In genomic region chr7:42454006-42454405, GRCh38 we compare ENCODE assay signal across 27 cellular contexts.
DNase-seq lines count a peak whose midpoint lies in the region; ATAC-seq and TF ChIP-seq lines count a peak whose summit lies in the region.
"Had no signal": no experiment of that assay in that cellular context is flagged by ENCODE, and none has a peak within 500 bp of the region (broad histone marks: within the 10 kb centered on the region; RNA-seq: fewer than 3 reads in every experiment).

No MANE protein-coding gene starts in this region.

- H3K36me3 Mint-ChIP-seq in osteocyte (ENCODE audit: unreplicated experiment) = peaks cover 2% of the 10 kb centered on the region
- H3K36me3 Mint-ChIP-seq: activated naive CD4-positive, alpha-beta T cell treated with anti-CD3 and anti-CD28 coated beads, Interleukin-2, amount 10 ng/mL, durations not matched to agents 7 days and 5 days; naive thymus-derived CD4-positive, alpha-beta T cell had no signal

- DNase-seq in AG08395 (ENCODE audit: low spot score) (peak; percentile 26), NCI-H82 (lab: John Stamatoyannopoulos, UW) (peak; percentile 87), fibroblast of gingiva (ENCODE audit: low read depth) (peak; percentile 6), osteocyte (ENCODE audit: extremely low spot score, unreplicated experiment) (no peak), DMS 273 treated with DMSO at 0.1 percent for 48 hours (lab: John Stamatoyannopoulos, UW) (no peak), GDM1 (lab: John Stamatoyannopoulos, UW) (no peak)
- no peak for DNase-seq in central memory CD4-positive, alpha-beta T cell
- DNase-seq: activated CD4-positive, alpha-beta T cell treated with anti-CD3 and anti-CD28 coated beads for 48 hours; activated naive CD4-positive, alpha-beta T cell treated with anti-CD3 and anti-CD28 coated beads, Interleukin-2, amount 10 ng/mL, durations not matched to agents 7 days and 5 days; activated T-cell treated with anti-CD3 and anti-CD28 coated beads, Interleukin-2, amount 50 U/mL, for 4 hours; Calu3; dermis blood vessel endothelial cell; heart right ventricle; IMR-90; left cardiac atrium; mesendoderm; naive thymus-derived CD4-positive, alpha-beta T cell; NCI-H1092; NCI-H187 treated with DMSO at 0.1 percent for 48 hours; NCI-H345; NCI-H774; pancreas; stimulated activated CD8-positive, alpha-beta memory T cell treated with anti-CD3 and anti-CD28 coated beads, Interleukin-4, amount 100 ng/mL, for 48 hours; T-helper 2 cell; trophoblast cell had no signal

- no peak overlapping the region for H3K4me3 Mint-ChIP-seq in osteocyte (ENCODE audit: unreplicated experiment)
- H3K4me3 Mint-ChIP-seq: activated naive CD4-positive, alpha-beta T cell treated with anti-CD3 and anti-CD28 coated beads, Interleukin-2, amount 10 ng/mL, durations not matched to agents 7 days and 5 days; activated T-cell treated with anti-CD3 and anti-CD28 coated beads, Interleukin-2, amount 50 U/mL, for 4 hours had no signal

- peak overlapping the region; percentile 72 for H3K27ac Mint-ChIP-seq in osteocyte (ENCODE audit: unreplicated experiment)
- H3K27ac Mint-ChIP-seq: activated naive CD4-positive, alpha-beta T cell treated with anti-CD3 and anti-CD28 coated beads, Interleukin-2, amount 10 ng/mL, durations not matched to agents 7 days and 5 days; naive thymus-derived CD4-positive, alpha-beta T cell had no signal

- peaks cover 31% of the 10 kb centered on the region for H3K4me1 Mint-ChIP-seq in osteocyte (ENCODE audit: unreplicated experiment)
- H3K4me1 Mint-ChIP-seq: activated naive CD4-positive, alpha-beta T cell treated with anti-CD3 and anti-CD28 coated beads, Interleukin-2, amount 10 ng/mL, durations not matched to agents 7 days and 5 days had no signal

- ATAC-seq in HG03139 (IDR thresholded peaks at IDR 0.05; ENCODE audit: unreplicated experiment) = no peak
- ATAC-seq: activated T-cell treated with anti-CD3 and anti-CD28 coated beads, Interleukin-2, amount 50 U/mL, for 4 hours; heart right ventricle; left cardiac atrium; naive thymus-derived CD4-positive, alpha-beta T cell; pancreas; SK-N-SH treated with all-trans-retinoic acid at 6 μM for 48 hours had no signal

- peaks cover 10% of the 10 kb centered on the region for H3K27me3 Mint-ChIP-seq in osteocyte (ENCODE audit: unreplicated experiment)
- H3K27me3 Mint-ChIP-seq: activated naive CD4-positive, alpha-beta T cell treated with anti-CD3 and anti-CD28 coated beads, Interleukin-2, amount 10 ng/mL, durations not matched to agents 7 days and 5 days had no signal

- no peaks in the 10 kb centered on the region for H3K9me3 Mint-ChIP-seq in osteocyte (ENCODE audit: unreplicated experiment)
- H3K9me3 Mint-ChIP-seq: activated naive CD4-positive, alpha-beta T cell treated with anti-CD3 and anti-CD28 coated beads, Interleukin-2, amount 10 ng/mL, durations not matched to agents 7 days and 5 days; activated T-cell treated with anti-CD3 and anti-CD28 coated beads, Interleukin-2, amount 50 U/mL, for 4 hours had no signal

- TF ChIP-seq CTCF in osteocyte (IDR thresholded peaks at IDR 0.05) = no peak

Comparison
In these comparisons a context has a peak if more than half of its experiments do, and no peak if none do; other contexts are left out.
1. DNase-seq: peak in AG08395 (single experiment), NCI-H82 (single experiment) and fibroblast of gingiva (single experiment); none in osteocyte (single experiment), DMS 273 treated with DMSO at 0.1 percent for 48 hours (single experiment), GDM1 (single experiment) and central memory CD4-positive, alpha-beta T cell (single experiment).